12 cellular contexts compared by ENCODE assay signal in the genomic region with DNA sequence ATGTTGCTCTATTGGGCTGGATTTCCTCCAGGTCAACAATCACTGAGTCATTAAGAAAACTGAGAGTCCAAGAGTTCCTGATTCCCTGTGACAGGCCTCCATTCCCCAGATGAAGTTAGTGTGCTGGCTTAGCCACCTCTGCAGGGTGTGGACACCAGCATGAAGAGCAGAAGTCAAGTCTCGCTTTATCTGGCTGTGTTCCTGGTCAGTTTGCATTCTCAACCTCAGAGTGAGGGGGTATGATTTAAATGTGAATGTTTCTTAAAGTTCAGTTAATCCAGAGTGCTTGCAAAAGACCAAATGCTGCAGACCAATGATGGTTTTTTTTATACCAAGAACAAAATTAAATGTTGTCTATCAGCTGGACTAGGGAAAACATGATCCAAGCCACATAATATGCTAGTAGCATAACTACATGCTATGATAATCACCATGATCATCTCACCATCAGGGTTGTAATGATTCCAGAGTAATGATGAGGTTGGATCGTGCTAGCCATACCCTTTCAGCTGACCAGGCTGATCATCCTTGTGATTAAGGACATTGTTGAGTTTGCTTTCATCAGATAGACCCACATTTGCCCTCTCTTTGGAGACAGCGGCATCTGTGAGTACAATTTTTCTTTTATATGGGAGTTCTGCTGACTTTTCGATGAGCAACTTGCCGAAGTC.
DNase-seq lines count a peak whose midpoint lies in the region; ATAC-seq and TF ChIP-seq lines count a peak whose summit lies in the region.
"Had no signal": no experiment of that assay in that cellular context is flagged by ENCODE, and none has a peak within 500 bp of the region (broad histone marks: within the 10 kb centered on the region; RNA-seq: fewer than 3 reads in every experiment).

No MANE protein-coding gene starts in this region.

- H3K4me1 ChIP-seq in ovary (ENCODE audit: insufficient read depth), result no peaks in the 10 kb centered on the region
- H3K4me1 ChIP-seq: A549 had no signal

- intact Hi-C loops in Right ventricle myocardium superior (cut with DNase I) (no loop called here), cardiac septum (cut with DNase I) (no loop called here), ovary (cut with DNase I) (no loop called here)

- H3K36me3 ChIP-seq in ovary, result no peaks in the 10 kb centered on the region

- H3K4me1 Mint-ChIP-seq in glutamatergic neuron (ENCODE audit: low read depth, unreplicated experiment), result peaks cover 4% of the 10 kb centered on the region

- no peaks in the 10 kb centered on the region for H3K9me3 Mint-ChIP-seq in glutamatergic neuron (ENCODE audit: unreplicated experiment)
- H3K9me3 Mint-ChIP-seq: type B pancreatic cell had no signal

- H3K36me3 Mint-ChIP-seq in glutamatergic neuron (ENCODE audit: unreplicated experiment), result no peaks in the 10 kb centered on the region
- H3K36me3 Mint-ChIP-seq: type B pancreatic cell had no signal

- H3K4me3 Mint-ChIP-seq in glutamatergic neuron (ENCODE audit: unreplicated experiment), result no peak overlapping the region
- H3K4me3 Mint-ChIP-seq: type B pancreatic cell had no signal

- TF ChIP-seq CTCF in glutamatergic neuron (IDR thresholded peaks at IDR 0.05; ENCODE audit: partially characterized antibody, unreplicated experiment), result no peak
- no peak for TF ChIP-seq CTCF in ovary (IDR thresholded peaks at IDR 0.05)

- DNase-seq in Right ventricle myocardium superior (no peak), cardiac septum (ENCODE audit: low spot score) (no peak), astrocyte of the hippocampus (ENCODE audit: low read depth, low spot score) (peak; percentile 56), left lobe of liver (ENCODE audit: low spot score) (no peak), middle frontal gyrus (ENCODE audit: extremely low spot score, low spot score) (no peak), glutamatergic neuron (no peak), ovary (no peak)
- DNase-seq in stimulated activated CD4-positive, alpha-beta T cell treated with anti-CD3 and anti-CD28 coated beads, Interleukin-15, amount 100 ng/mL, for 24 hours, result no peak
- DNase-seq: NCI-H187 treated with DMSO at 0.1 percent for 48 hours had no signal

- H3K9me3 ChIP-seq in ovary, result no peaks in the 10 kb centered on the region
- H3K9me3 ChIP-seq: A549 had no signal

- no peaks in the 10 kb centered on the region for H3K27me3 ChIP-seq in ovary

- H3K27me3 Mint-ChIP-seq in glutamatergic neuron (ENCODE audit: unreplicated experiment), result no peaks in the 10 kb centered on the region

- TF ChIP-seq EP300 in ovary (IDR thresholded peaks at IDR 0.05), result no peak

- no peak overlapping the region for H3K27ac Mint-ChIP-seq in glutamatergic neuron (ENCODE audit: unreplicated experiment)
- H3K27ac Mint-ChIP-seq: type B pancreatic cell had no signal

- 73 to 84% (median 78%) methylated on average over 5 of the region's 5 CpGs for WGBS in ovary, 3 donors

- no peak overlapping the region for H3K4me3 ChIP-seq in ovary
- H3K4me3 ChIP-seq: A549 had no signal

- H3K27ac ChIP-seq in ovary, result no peak overlapping the region
- H3K27ac ChIP-seq: A549, HL-60 had no signal

- ATAC-seq in Right ventricle myocardium superior (ENCODE audit: poor library complexity) (peak; percentile 73), left lobe of liver (peak; percentile 19)
- ATAC-seq: A549 had no signal

- TF ChIP-seq POLR2A in ovary (IDR thresholded peaks at IDR 0.05), result no peak
